ENCODE assay signal across 16 cellular contexts in the genomic region with DNA sequence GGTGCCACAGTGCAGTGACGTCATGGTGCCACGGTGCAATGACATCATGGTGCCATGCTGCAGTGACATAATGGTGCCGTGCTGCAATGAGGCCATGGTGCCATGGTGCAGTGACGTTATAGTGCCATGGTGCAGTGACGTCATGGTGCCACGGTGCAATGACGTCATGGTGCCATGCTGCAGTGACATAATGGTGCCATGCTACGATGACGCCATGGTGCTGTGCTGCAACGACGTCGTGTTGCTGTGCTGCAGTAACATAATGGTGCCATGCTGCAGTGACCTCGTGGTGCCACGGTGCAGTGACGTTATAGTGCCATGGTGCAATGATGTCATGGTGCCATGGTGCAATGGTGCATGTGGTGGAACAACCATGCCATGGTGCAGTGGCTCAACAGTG. TPM values are rescaled to one million over a fixed set of nuclear protein-coding genes. Genes with fewer than 3 reads are reported as not detected.
DNase-seq lines count a peak whose midpoint lies in the region; ATAC-seq and FAIRE-seq lines count a peak whose summit lies in the region.
"Had no signal": no experiment of that assay in that cellular context is flagged by ENCODE, and none has a peak within 500 bp of the region (broad histone marks: within the 10 kb centered on the region; RNA-seq: fewer than 3 reads in every experiment).

No MANE protein-coding gene starts in this region.

- peak; percentile 10 for DNase-seq in Daoy (ENCODE audit: low read depth)
- no peak for DNase-seq in HTR-8/SVneo (ENCODE audit: insufficient read length, low spot score)
- no peak for DNase-seq in SJCRH30
- no peak for DNase-seq in neuronal stem cell (ENCODE audit: low spot score)
- no peak for DNase-seq in activated CD4-positive, alpha-beta T cell treated with anti-CD3 and anti-CD28 coated beads for 48 hours
- DNase-seq: ACHN; CD4-positive, CD25-positive, alpha-beta regulatory T cell; DMS79; EL had no signal

- no peak overlapping the region for H2AFZ ChIP-seq in neuronal stem cell (ENCODE audit: low read length)

- no peaks in the 10 kb centered on the region for H3K9me3 ChIP-seq in SJCRH30 (replicated peaks)
- H3K9me3 ChIP-seq in neuronal stem cell (replicated peaks in 1 of 2; ENCODE audit: control insufficient read depth in 2 of 2, insufficient read depth in 1 of 2, low read depth in 1 of 2, low read length in 2 of 2) = peaks cover 0 to 6% of the 10 kb centered on the region in 2 donors

- no peak overlapping the region for H2BK12ac ChIP-seq in neuronal stem cell (ENCODE audit: low read length)

- H2AK5ac ChIP-seq in neuronal stem cell (ENCODE audit: low read depth, low read length) = peak overlapping the region; percentile 53

- H3K18ac ChIP-seq in neuronal stem cell (ENCODE audit: low read length) = peak overlapping the region; percentile 70

- no peak overlapping the region for H2BK120ac ChIP-seq in neuronal stem cell (ENCODE audit: low read depth, low read length)

- H4K91ac ChIP-seq in neuronal stem cell (ENCODE audit: low read depth, low read length, poor library complexity) = peak overlapping the region; percentile 65

- peak overlapping the region; percentile 85 for H3K27ac ChIP-seq in SJCRH30
- no peak overlapping the region for H3K27ac ChIP-seq in neuronal stem cell (replicated peaks; ENCODE audit: low read length)
- H3K27ac ChIP-seq: BLaER1 treated with 17β-estradiol and CSF1 and Interleukin-3, amounts not matched to agents 10 nM and 100 nM had no signal

- H4K8ac ChIP-seq in neuronal stem cell (ENCODE audit: low read depth, low read length) = peak overlapping the region; percentile 78

- H3K4ac ChIP-seq in neuronal stem cell (ENCODE audit: low read length) = peak overlapping the region; percentile 54

- H2BK15ac ChIP-seq in neuronal stem cell (ENCODE audit: low read length) = no peak overlapping the region

- no peak overlapping the region for H3K4me3 ChIP-seq in SJCRH30
- peak overlapping the region in 1 of 2 donors; percentile 28 for H3K4me3 ChIP-seq in neuronal stem cell (ENCODE audit: low read length in 2 of 2)
- H3K4me3 ChIP-seq: BLaER1 treated with 17β-estradiol and CSF1 and Interleukin-3, amounts not matched to agents 10 nM and 100 nM had no signal

- no peak overlapping the region for H3K4me2 ChIP-seq in neuronal stem cell (ENCODE audit: insufficient read depth, low read length, poor library complexity, severe bottlenecking)
- H3K4me2 ChIP-seq: BLaER1 treated with 17β-estradiol and CSF1 and Interleukin-3, amounts not matched to agents 10 nM and 100 nM had no signal

- peak overlapping the region; percentile 90 for H3K23ac ChIP-seq in neuronal stem cell (ENCODE audit: low read depth, low read length, poor library complexity)

- H3K79me1 ChIP-seq in neuronal stem cell (ENCODE audit: low read depth, low read length) = peaks cover 3% of the 10 kb centered on the region

- H3K4me1 ChIP-seq in SJCRH30 (peaks cover 4% of the 10 kb centered on the region), neuronal stem cell (ENCODE audit: control insufficient read depth in 2 of 2, insufficient read depth in 1 of 2, low read depth in 1 of 2, low read length in 2 of 2) (peaks cover 0 to 2% of the 10 kb centered on the region in 2 donors)

- H3K27me3 ChIP-seq in SJCRH30 = no peaks in the 10 kb centered on the region
- peaks cover 0 to 5% (median 0%) of the 10 kb centered on the region in 3 experiments for H3K27me3 ChIP-seq in neuronal stem cell (ENCODE audit: control insufficient read depth in 3 of 3, insufficient read depth in 3 of 3, low read depth in 1 of 3, low read length in 3 of 3)
- H3K27me3 ChIP-seq: BLaER1 treated with 17β-estradiol and CSF1 and Interleukin-3, amounts not matched to agents 10 nM and 100 nM had no signal

- peak; percentile 98 for FAIRE-seq in HTR-8/SVneo (lab: Jason Lieb, UNC)
- FAIRE-seq: G401.6, GM12892, GM19239 had no signal

- H3K36me3 ChIP-seq in SJCRH30 = no peaks in the 10 kb centered on the region
- no peaks in the 10 kb centered on the region for H3K36me3 ChIP-seq in neuronal stem cell (replicated peaks in 1 of 2; ENCODE audit: control insufficient read depth in 2 of 2, insufficient read depth in 2 of 2, low read length in 2 of 2)
- H3K36me3 ChIP-seq: BLaER1 treated with 17β-estradiol and CSF1 and Interleukin-3, amounts not matched to agents 10 nM and 100 nM had no signal

- ATAC-seq in GM18873 (IDR thresholded peaks at IDR 0.05; ENCODE audit: low FRiP score, unreplicated experiment) (no peak), HG03457 (IDR thresholded peaks at IDR 0.05; ENCODE audit: unreplicated experiment) (no peak)
- ATAC-seq: HCT116 had no signal

- no peak overlapping the region for H2BK5ac ChIP-seq in neuronal stem cell (ENCODE audit: low read length)

- peak overlapping the region; percentile 98 for H3K14ac ChIP-seq in neuronal stem cell (ENCODE audit: low read length)

- peak overlapping the region; percentile 47 for H3K9ac ChIP-seq in neuronal stem cell (ENCODE audit: low read depth, low read length, poor library complexity)
- H3K9ac ChIP-seq: BLaER1 treated with 17β-estradiol and CSF1 and Interleukin-3, amounts not matched to agents 10 nM and 100 nM had no signal

- no CpG with 5 or more reads among the region's 15 CpGs for WGBS in neuronal stem cell (ENCODE audit: extremely low coverage in 2 of 2, insufficient read length in 2 of 2, insufficient replicate concordance in 1 of 2), 2 donors

RNA-seq across cellular contexts. Expression of gene DHCR7, which starts 45.3 kb away (rescaled TPM):
- 34.9 and 39.2 TPM in 2 replicates for total RNA-seq in Daoy (2014; rRNA removed; shearing (Covaris generic))
- total RNA-seq in SJCRH30 (2014; rRNA removed; shearing (Covaris generic)) = 40.1 and 42.8 TPM in 2 replicates
- 138 TPM for polyA plus RNA-seq in neuronal stem cell (2013, experiment 1 of 2)
- 140 TPM for polyA plus RNA-seq in neuronal stem cell (2013, experiment 2 of 2)

RNA-seq across cellular contexts. Expression of gene NADSYN1, which starts 50.1 kb away (rescaled TPM):
- total RNA-seq in Daoy (2014; rRNA removed; shearing (Covaris generic)) = 21.1 and 34.9 TPM in 2 replicates
- total RNA-seq in SJCRH30 (2014; rRNA removed; shearing (Covaris generic)) = 17.8 and 18.0 TPM in 2 replicates
- 16.3 TPM for polyA plus RNA-seq in neuronal stem cell (2013, experiment 1 of 2)
- polyA plus RNA-seq in neuronal stem cell (2013, experiment 2 of 2) = 16.8 TPM
